In genomic region chr5:180172447-180173197, GRCh38 we compare ENCODE assay signal across 1 cellular context.
TF ChIP-seq lines count a peak whose summit lies in the region.

No MANE protein-coding gene starts in this region.

TF ChIP-seq in HepG2, 621 proteins besides CTCF, POLR2A, EP300 and RAD21 (continued from another document):
- TF ChIP-seq PAXIP1 (CRISPR knock-in tag; conservative IDR thresholded peaks at IDR 0.05) (peak; percentile 39), FOXP4 (CRISPR knock-in tag; IDR thresholded peaks at IDR 0.05) (peak; percentile 37; the same call in 1 of the 2 replicates), TFAP4 (IDR thresholded peaks at IDR 0.05; ENCODE audit: borderline replicate concordance, low read depth) (peak; percentile 26; the same call in 1 of the 2 replicates), SOX6 (IDR thresholded peaks at IDR 0.05) (no peak), SOX6 (CRISPR knock-in tag; IDR thresholded peaks at IDR 0.05) (0 out of 2 replicates have a peak, but pooled peaks have one; percentile 25), CEBPG (CRISPR knock-in tag; IDR thresholded peaks at IDR 0.05) (peak; percentile 85), BCL6 (CRISPR knock-in tag; IDR thresholded peaks at IDR 0.05) (peak; percentile 45; the same call in 1 of the 2 replicates), NFIB (CRISPR knock-in tag; IDR thresholded peaks at IDR 0.05; ENCODE audit: borderline replicate concordance) (no peak), PHF21A (CRISPR knock-in tag; IDR thresholded peaks at IDR 0.05) (peak; percentile 51; the same call in 1 of the 2 replicates), MED8 (CRISPR knock-in tag; IDR thresholded peaks at IDR 0.05; ENCODE audit: insufficient replicate concordance) (no peak), CEBPB (IDR thresholded peaks at IDR 0.05; ENCODE audit: borderline replicate concordance, low read depth, low read length) (peak; percentile 88), ZBTB1 (CRISPR knock-in tag; IDR thresholded peaks at IDR 0.05; ENCODE audit: borderline replicate concordance) (no peak), SALL1 (CRISPR knock-in tag; IDR thresholded peaks at IDR 0.05) (peak; percentile 37), TGIF2 (CRISPR knock-in tag; IDR thresholded peaks at IDR 0.05) (0 out of 2 replicates have a peak, but pooled peaks have one; percentile 32), TEF (CRISPR knock-in tag; IDR thresholded peaks at IDR 0.05) (peak; percentile 95), ZNF17 (CRISPR knock-in tag; IDR thresholded peaks at IDR 0.05) (peak; percentile 100), ZSCAN29 (CRISPR knock-in tag; conservative IDR thresholded peaks at IDR 0.05) (0 out of 2 replicates have a peak, but pooled peaks have one; percentile 43), HNF4A (CRISPR knock-in tag; IDR thresholded peaks at IDR 0.05) (peak; percentile 42), RARA (CRISPR knock-in tag; IDR thresholded peaks at IDR 0.05) (peak; percentile 48), HMGXB4 (CRISPR knock-in tag; IDR thresholded peaks at IDR 0.05; ENCODE audit: borderline replicate concordance in 1 of 2, low read depth in 1 of 2) (no peak), POGZ (CRISPR knock-in tag; IDR thresholded peaks at IDR 0.05) (no peak), FOSL2 (CRISPR knock-in tag; IDR thresholded peaks at IDR 0.05) (0 out of 2 replicates have a peak, but pooled peaks have one; percentile 15), HOXA3 (CRISPR knock-in tag; IDR thresholded peaks at IDR 0.05) (0 out of 2 replicates have a peak, but pooled peaks have one; percentile 30), LCORL (IDR thresholded peaks at IDR 0.05) (0 out of 2 replicates have a peak, but pooled peaks have one; percentile 38), LCORL (CRISPR knock-in tag; IDR thresholded peaks at IDR 0.05) (peak; percentile 71), NR2F6 (IDR thresholded peaks at IDR 0.05) (no peak), NR2F6 (CRISPR knock-in tag; IDR thresholded peaks at IDR 0.05) (0 out of 2 replicates have a peak, but pooled peaks have one; percentile 31), THAP7 (CRISPR knock-in tag; IDR thresholded peaks at IDR 0.05) (no peak), ZFX (CRISPR knock-in tag; IDR thresholded peaks at IDR 0.05; ENCODE audit: low read depth) (peak; percentile 67; the same call in 1 of the 2 replicates), SPEN (CRISPR knock-in tag; IDR thresholded peaks at IDR 0.05; ENCODE audit: low read depth) (0 out of 2 replicates have a peak, but pooled peaks have one; percentile 44), MEIS2 (CRISPR knock-in tag; IDR thresholded peaks at IDR 0.05) (0 out of 2 replicates have a peak, but pooled peaks have one; percentile 27), HDAC1 (CRISPR knock-in tag; IDR thresholded peaks at IDR 0.05) (0 out of 2 replicates have a peak, but pooled peaks have one; percentile 15)
